Comparison of ENCODE assay signal across 21 cellular contexts in genomic region chr7:148230341-148230740, GRCh38.
DNase-seq lines count a peak whose midpoint lies in the region; ATAC-seq and TF ChIP-seq lines count a peak whose summit lies in the region.
"Had no signal": no experiment of that assay in that cellular context is flagged by ENCODE, and none has a peak within 500 bp of the region (broad histone marks: within the 10 kb centered on the region; RNA-seq: fewer than 3 reads in every experiment).

No MANE protein-coding gene starts in this region.

- H3K9me3 ChIP-seq in right lobe of liver: no peaks in the 10 kb centered on the region

- no peak for TF ChIP-seq POLR2A in right lobe of liver (IDR thresholded peaks at IDR 0.05)

- peak overlapping the region in 54 of 59 donors; percentile 5 to 84 (median 60) for H3K27ac ChIP-seq in dorsolateral prefrontal cortex
- H3K27ac ChIP-seq in right lobe of liver: no peak overlapping the region
- H3K27ac ChIP-seq: breast epithelium, C4-2B, GM23248 had no signal

- ATAC-seq in right lobe of liver: no peak
- ATAC-seq: activated naive CD4-positive, alpha-beta T cell treated with anti-CD3 and anti-CD28 coated beads, Interleukin-2, amount 50 U/mL, for 72 hours; left lobe of liver; stimulated activated effector memory CD8-positive, alpha-beta T cell treated with anti-CD3 and anti-CD28 coated beads, Interleukin-12 subunit alpha, Interleukin-12 subunit beta, amount 100 ng/mL, for 72 hours had no signal

- H3K27me3 ChIP-seq in dorsolateral prefrontal cortex (no peaks in the 10 kb centered on the region), right lobe of liver (no peaks in the 10 kb centered on the region)
- H3K27me3 ChIP-seq: breast epithelium had no signal

- DNase-seq in NCI-H1694 treated with DMSO at 0.1 percent for 48 hours (lab: John Stamatoyannopoulos, UW) (peak; percentile 24), NCI-H345 treated with DMSO at 0.1 percent for 48 hours (lab: John Stamatoyannopoulos, UW; ENCODE audit: unreplicated experiment) (peak; percentile 30), dorsolateral prefrontal cortex (peak in 2 of 10 donors; percentile 17 to 54), putamen (ENCODE audit: low spot score) (peak; percentile 71), MV-4-11 (lab: John Stamatoyannopoulos, UW) (no peak), right lobe of liver (no peak)
- no peak for DNase-seq in activated CD4-positive, alpha-beta T cell treated with anti-CD3 and anti-CD28 coated beads for 1 hour
- DNase-seq: activated CD4-positive, alpha-beta T cell treated with anti-CD3 and anti-CD28 coated beads, Interleukin-2, amount 10 ng/mL, durations not matched to agents 24 days and 14 days; Calu3; effector memory CD4-positive, alpha-beta T cell; GM23248; Kasumi-1; SIG-M5; stimulated activated CD4-positive, alpha-beta T cell treated with anti-CD3 and anti-CD28 coated beads, Interleukin-15, amount 100 ng/mL, for 24 hours; stimulated activated CD4-positive, alpha-beta T cell treated with anti-CD3 and anti-CD28 coated beads, Interleukin-4, amount 100 ng/mL, for 4 hours; SW 1271 had no signal

- WGBS in right lobe of liver (ENCODE audit: insufficient coverage, low coverage, low lambda C conversion rate, missing lambda C conversion rate): 72% methylated on average over 5 of the region's 5 CpGs

- H3K36me3 ChIP-seq in right lobe of liver: no peaks in the 10 kb centered on the region
- H3K36me3 ChIP-seq: breast epithelium had no signal

- intact Hi-C loops in dorsolateral prefrontal cortex (cut with DNase I) (no loop called here), right lobe of liver (cut with DNase I) (no loop called here)

- H3K4me3 ChIP-seq in dorsolateral prefrontal cortex (no peak overlapping the region), right lobe of liver (no peak overlapping the region)
- H3K4me3 ChIP-seq: breast epithelium, GM23248 had no signal

- TF ChIP-seq CTCF in dorsolateral prefrontal cortex (IDR thresholded peaks at IDR 0.05 in 54 of 56, conservative IDR thresholded peaks at IDR 0.05 in 2 of 56; ENCODE audit: low read depth in 1 of 56, partially characterized antibody in 56 of 56): no peak
- no peak for TF ChIP-seq CTCF in right lobe of liver (IDR thresholded peaks at IDR 0.05)

- H3K4me1 ChIP-seq in right lobe of liver: no peaks in the 10 kb centered on the region
- H3K4me1 ChIP-seq: breast epithelium had no signal

Comparison
In these comparisons a context has a peak if more than half of its experiments do, and no peak if none do; other contexts are left out.
1. DNase-seq: peak in NCI-H1694 treated with DMSO at 0.1 percent for 48 hours (single experiment), NCI-H345 treated with DMSO at 0.1 percent for 48 hours (single experiment) and putamen (single experiment); none in MV-4-11 (single experiment), activated CD4-positive, alpha-beta T cell treated with anti-CD3 and anti-CD28 coated beads for 1 hour (single experiment) and right lobe of liver (0 of 3).
2. H3K27ac ChIP-seq: peak in dorsolateral prefrontal cortex (54 of 59); none in right lobe of liver (0 of 3).